8 cellular contexts compared by ENCODE assay signal in the genomic region with DNA sequence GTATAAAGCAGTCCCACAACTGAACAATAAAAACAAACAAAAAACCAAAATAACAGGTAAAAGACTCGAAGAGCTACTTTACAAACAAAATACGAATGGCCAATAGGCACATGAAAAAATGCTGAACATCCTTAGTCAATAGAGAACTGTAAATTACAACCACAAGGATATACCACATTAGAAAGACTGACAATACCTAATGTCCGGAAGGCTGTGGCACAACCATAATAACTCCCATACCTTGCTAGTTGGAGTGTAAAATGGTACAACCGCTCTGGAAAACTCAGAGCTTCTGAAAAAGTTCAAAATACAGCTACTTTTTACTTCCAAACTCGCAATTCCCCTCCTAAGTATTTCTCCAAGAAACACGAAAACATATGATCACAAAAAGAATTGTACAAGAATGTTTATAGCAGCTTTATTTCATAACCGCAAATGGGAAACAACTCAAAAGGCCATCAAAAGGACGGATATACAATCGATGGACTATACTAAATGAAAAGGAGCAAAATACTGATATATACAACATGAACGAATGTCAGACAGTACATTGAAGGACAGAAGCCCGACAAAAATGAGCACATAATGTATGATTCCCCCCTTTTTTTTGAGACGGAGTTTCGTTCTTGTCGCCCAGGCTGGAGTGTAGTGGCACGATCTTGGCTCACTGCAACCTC. TPM values are rescaled to one million over a fixed set of nuclear protein-coding genes. Genes with fewer than 3 reads are reported as not detected.
DNase-seq lines count a peak whose midpoint lies in the region; ATAC-seq and TF ChIP-seq lines count a peak whose summit lies in the region.

No MANE protein-coding gene starts in this region.

- H3K4me1 ChIP-seq in Karpas-422 (ENCODE audit: low read length), result peaks cover 27% of the 10 kb centered on the region

- peak overlapping the region; percentile 100 for H3K27ac Mint-ChIP-seq in chondrocyte (ENCODE audit: unreplicated experiment)
- H3K27ac Mint-ChIP-seq in naive B cell, result peak overlapping the region; percentile 82 to 100 (median 98)

- H3K36me3 Mint-ChIP-seq in chondrocyte (ENCODE audit: low read depth) (no peaks in the 10 kb centered on the region), naive B cell (peaks cover 0 to 9% of the 10 kb centered on the region in 2 donors)

- H3K4me3 Mint-ChIP-seq in chondrocyte (ENCODE audit: unreplicated experiment), result peak overlapping the region; percentile 98
- H3K4me3 Mint-ChIP-seq in naive B cell, result peak overlapping the region; percentile 90 to 100 (median 98)

- H3K4me1 Mint-ChIP-seq in chondrocyte (ENCODE audit: low read depth), result peaks cover 26% of the 10 kb centered on the region
- peaks cover 26 to 66% (median 42%) of the 10 kb centered on the region in 3 donors for H3K4me1 Mint-ChIP-seq in naive B cell

- TF ChIP-seq CTCF in AG04450 (IDR thresholded peaks at IDR 0.05; ENCODE audit: low read depth, low read length) (no peak), chondrocyte (IDR thresholded peaks at IDR 0.05) (no peak)

- H3K9me3 Mint-ChIP-seq in chondrocyte (ENCODE audit: low read depth) (no peaks in the 10 kb centered on the region), naive B cell (no peaks in the 10 kb centered on the region)

- POLR2A ChIA-PET in AG04450 (lab: Yijun Ruan, JAX), result interaction anchor here (1.0 to 4.9 kb wide), 2 partner anchors 26 to 57 kb away, joined by 3 to 40 read pairs; a partner anchor contains a TSS

- H2AFZ ChIP-seq in Karpas-422 (ENCODE audit: low read length), result no peak overlapping the region

- peaks cover 15% of the 10 kb centered on the region for H3K36me3 ChIP-seq in Karpas-422 (ENCODE audit: insufficient read depth, low read length)

- H3K27me3 Mint-ChIP-seq in chondrocyte (ENCODE audit: low read depth) (no peaks in the 10 kb centered on the region), naive B cell (no peaks in the 10 kb centered on the region)

- H3K9ac ChIP-seq in Karpas-422 (ENCODE audit: low read length), result peak overlapping the region; percentile 96

- H3K79me2 ChIP-seq in Karpas-422 (ENCODE audit: low read length), result peaks cover 64% of the 10 kb centered on the region

- H3K27ac ChIP-seq in AG04450 (ENCODE audit: low read depth, low read length) (peak overlapping the region; percentile 99), Karpas-422 (ENCODE audit: low read length) (no peak overlapping the region)

- CTCF ChIA-PET in AG04450 (lab: Charles Lee), result interaction anchor here (0.6 to 1.5 kb wide), 5 partner anchors 12 to 96 kb away, joined by 3 to 6 read pairs (median 3); no protein-coding TSS in a partner anchor

- H3K9me3 ChIP-seq in AG04450 (ENCODE audit: control insufficient read depth, insufficient read depth, low read length), result no peaks in the 10 kb centered on the region
- no peaks in the 10 kb centered on the region for H3K9me3 ChIP-seq in Karpas-422 (ENCODE audit: low read length)

- no peak for ATAC-seq in naive B cell (ENCODE audit: low read depth in 2 of 2)

- DNase-seq in AG04450 (ENCODE audit: low read depth, low spot score) (no peak), Karpas-422 (no peak), chondrocyte (ENCODE audit: low spot score) (no peak), naive B cell (no peak), NCI-H524 (lab: John Stamatoyannopoulos, UW) (no peak), dedifferentiated amniotic fluid mesenchymal stem cell (ENCODE audit: extremely low spot score) (no peak), AG20443 (ENCODE audit: low spot score) (no peak), DMS153 treated with DMSO at 0.1 percent for 48 hours (lab: John Stamatoyannopoulos, UW; ENCODE audit: unreplicated experiment) (no peak)

- H4K20me1 ChIP-seq in Karpas-422 (ENCODE audit: insufficient read depth, low read depth, low read length), result peaks cover 20% of the 10 kb centered on the region

- no peaks in the 10 kb centered on the region for H3K9me2 ChIP-seq in Karpas-422 (replicated peaks; ENCODE audit: insufficient read depth, low read length)

- H3K4me2 ChIP-seq in Karpas-422 (ENCODE audit: low read depth, low read length, poor library complexity, severe bottlenecking), result peak overlapping the region; percentile 82

- H3K4me3 ChIP-seq in AG04450 (ENCODE audit: low read depth, low read length), result peak overlapping the region; percentile 97
- peak overlapping the region; percentile 93 for H3K4me3 ChIP-seq in Karpas-422 (ENCODE audit: low read length)

- H3K27me3 ChIP-seq in AG04450 (ENCODE audit: control insufficient read depth, insufficient read depth, low read length), result no peaks in the 10 kb centered on the region
- no peaks in the 10 kb centered on the region for H3K27me3 ChIP-seq in Karpas-422 (ENCODE audit: low read length)

RNA-seq across cellular contexts. Expression of a gene that starts 2.3 kb away (rescaled TPM):
- polyA plus RNA-seq in AG04450 (2011; rRNA removed) (40.7 and 48.9 TPM in 2 replicates), naive B cell (ENCODE audit: low read depth in 6 of 6) (10 to 100 TPM; 25.2 to 53.9 (median 47.7) TPM)
- 54.7 and 63.4 TPM in 2 replicates for polyA minus RNA-seq in AG04450 (2011; rRNA and poly(A)+ RNA removed)
- 11.0 and 14.0 TPM in 2 replicates for total RNA-seq in Karpas-422 (2014; rRNA removed; shearing (Covaris generic); ENCODE audit: low replicate concordance)
- total RNA-seq in chondrocyte, result 74.5 to 77.7 TPM (median 74.9 TPM) in 3 replicates

RNA-seq across cellular contexts. Expression of a gene that starts 3.3 kb away (rescaled TPM):
- 4.1 and 4.5 TPM in 2 replicates for polyA plus RNA-seq in AG04450 (2011; rRNA removed)
- polyA minus RNA-seq in AG04450 (2011; rRNA and poly(A)+ RNA removed), result 3.1 and 3.7 TPM in 2 replicates
- 10.4 and 19.0 TPM in 2 replicates for total RNA-seq in Karpas-422 (2014; rRNA removed; shearing (Covaris generic); ENCODE audit: low replicate concordance)
- total RNA-seq in chondrocyte, result 6.5 to 12.6 TPM (median 7.1 TPM) in 3 replicates
- polyA plus RNA-seq in naive B cell (ENCODE audit: low read depth in 6 of 6), result 10 to 100 TPM in 5 of 6 donors, 1 to 10 TPM in 1; 3.2 to 14.9 (median 12.9) TPM

RNA-seq across cellular contexts. Expression of a gene that starts 20.0 kb away (rescaled TPM):
- polyA plus RNA-seq in AG04450 (2011; rRNA removed), result 7.2 and 7.7 TPM in 2 replicates
- polyA minus RNA-seq in AG04450 (2011; rRNA and poly(A)+ RNA removed), result 5.3 and 6.7 TPM in 2 replicates
- total RNA-seq in Karpas-422 (2014; rRNA removed; shearing (Covaris generic); ENCODE audit: low replicate concordance), result not detected in 2 replicates
- total RNA-seq in chondrocyte, result 4.1 to 6.5 TPM (median 6.4 TPM) in 3 replicates
- not detected for polyA plus RNA-seq in naive B cell (ENCODE audit: low read depth in 6 of 6)

RNA-seq across cellular contexts. Expression of a gene that starts 32.5 kb away (rescaled TPM):
- polyA plus RNA-seq in AG04450 (2011; rRNA removed) (0.04 and 0.06 TPM in 2 replicates), naive B cell (ENCODE audit: low read depth in 6 of 6) (not detected)
- 0.09 TPM in 2 replicates for polyA minus RNA-seq in AG04450 (2011; rRNA and poly(A)+ RNA removed)
- not detected in 2 replicates for total RNA-seq in Karpas-422 (2014; rRNA removed; shearing (Covaris generic); ENCODE audit: low replicate concordance)
- not detected in 3 replicates for total RNA-seq in chondrocyte

RNA-seq across cellular contexts. Expression of a gene that starts 34.3 kb away (rescaled TPM):
- polyA plus RNA-seq in AG04450 (2011; rRNA removed), result 0.05 and 0.11 TPM in 2 replicates
- 0.32 TPM in 1 of 2 replicates, not detected in the other for polyA minus RNA-seq in AG04450 (2011; rRNA and poly(A)+ RNA removed)
- not detected in 2 replicates for total RNA-seq in Karpas-422 (2014; rRNA removed; shearing (Covaris generic); ENCODE audit: low replicate concordance)
- 0.77 to 2.2 TPM (median 0.90 TPM) in 3 replicates for total RNA-seq in chondrocyte
- polyA plus RNA-seq in naive B cell (ENCODE audit: low read depth in 6 of 6), result under 1 TPM in 2 of 6 donors, not detected in 4; 0.08 to 0.21 TPM
